ENCODE assay signal across 8 cellular contexts in genomic region chr1:97820470-97821188, GRCh38.
A peak's percentile ranks its signal among the peaks of the same experiment; 100 is the strongest.
DNase-seq lines count a peak whose midpoint lies in the region; ATAC-seq and TF ChIP-seq lines count a peak whose summit lies in the region.

No MANE protein-coding gene starts in this region.

- H3K9me3 Mint-ChIP-seq in naive thymus-derived CD4-positive, alpha-beta T cell, result no peaks in the 10 kb centered on the region
- no peaks in the 10 kb centered on the region for H3K9me3 Mint-ChIP-seq in T-cell

- no peaks in the 10 kb centered on the region for H3K9me3 ChIP-seq in naive thymus-derived CD4-positive, alpha-beta T cell (ENCODE audit: control insufficient read depth in 2 of 3, low read length in 3 of 3)

- POLR2A ChIA-PET in naive thymus-derived CD4-positive, alpha-beta T cell (lab: Charles Lee), result interaction anchor here (0.8 kb wide), 1 partner anchor 100 kb away, joined by 3 read pairs; the partner anchor contains the start of gene DPYD
- POLR2A ChIA-PET in T-cell (lab: Charles Lee), result no interaction called here

- no peaks in the 10 kb centered on the region for H3K27me3 Mint-ChIP-seq in naive thymus-derived CD4-positive, alpha-beta T cell
- H3K27me3 Mint-ChIP-seq in T-cell, result no peaks in the 10 kb centered on the region

- no peak overlapping the region for H3K4me3 ChIP-seq in cardiac fibroblast (replicated peaks in 1 of 2; ENCODE audit: low read depth in 2 of 2, low read length in 2 of 2)
- H3K4me3 ChIP-seq in naive thymus-derived CD4-positive, alpha-beta T cell (ENCODE audit: low read length), result no peak overlapping the region

- H3K27ac Mint-ChIP-seq in naive thymus-derived CD4-positive, alpha-beta T cell, result no peak overlapping the region
- H3K27ac Mint-ChIP-seq in T-cell, result no peak overlapping the region

- DNase-seq in ELR (ENCODE audit: low read depth), result peak; percentile 54
- peak; percentile 40 for DNase-seq in NCI-H1694 treated with DMSO at 0.1 percent for 48 hours (lab: John Stamatoyannopoulos, UW)
- DNase-seq in cardiac fibroblast (ENCODE audit: low read depth in 2 of 2), result peak; percentile 60 to 71
- DNase-seq in naive thymus-derived CD4-positive, alpha-beta T cell, result peak in 1 of 9 donors; percentile 7
- no peak for DNase-seq in T-cell
- no peak for DNase-seq in C1 segment of cervical spinal cord (lab: John Stamatoyannopoulos, UW)

- CTCF ChIA-PET in naive thymus-derived CD4-positive, alpha-beta T cell (lab: Charles Lee), result interaction anchor here (0.7 kb wide), 1 partner anchor 174 kb away, joined by 6 read pairs; no protein-coding TSS in a partner anchor
- CTCF ChIA-PET in T-cell (lab: Charles Lee), result interaction anchor here (0.5 to 1.0 kb wide), 4 partner anchors 159 to 1663 kb away, joined by 3 read pairs; no protein-coding TSS in a partner anchor

- peaks cover 0 to 16% (median 0%) of the 10 kb centered on the region in 5 donors for H3K36me3 Mint-ChIP-seq in naive thymus-derived CD4-positive, alpha-beta T cell
- H3K36me3 Mint-ChIP-seq in T-cell, result peaks cover 8% of the 10 kb centered on the region

- no peak overlapping the region for H3K27ac ChIP-seq in naive thymus-derived CD4-positive, alpha-beta T cell (ENCODE audit: low read depth, low read length)

- intact Hi-C loops in naive thymus-derived CD4-positive, alpha-beta T cell (cut with micrococcal nuclease), result loop anchor here (1.0 to 5.0 kb wide), 3 partner anchors 232 to 854 kb away; no protein-coding TSS in a partner anchor

- ATAC-seq in GM21619 (IDR thresholded peaks at IDR 0.05; ENCODE audit: unreplicated experiment), result peak; percentile 60
- ATAC-seq in naive thymus-derived CD4-positive, alpha-beta T cell, result peak; percentile 32
- ATAC-seq in T-cell (replicated peaks in 1 of 4), result no peak
- ATAC-seq in HG02970 (IDR thresholded peaks at IDR 0.05; ENCODE audit: low FRiP score, unreplicated experiment), result no peak

- H3K36me3 ChIP-seq in naive thymus-derived CD4-positive, alpha-beta T cell (ENCODE audit: control insufficient read depth in 2 of 3, insufficient read depth in 3 of 3, low read length in 3 of 3), result no peaks in the 10 kb centered on the region

- no peak overlapping the region for H3K4me3 Mint-ChIP-seq in naive thymus-derived CD4-positive, alpha-beta T cell
- no peak overlapping the region for H3K4me3 Mint-ChIP-seq in T-cell

- no peaks in the 10 kb centered on the region for H3K4me1 ChIP-seq in naive thymus-derived CD4-positive, alpha-beta T cell (ENCODE audit: control insufficient read depth in 2 of 2, insufficient read depth in 2 of 2, low read length in 2 of 2)

- H3K4me1 Mint-ChIP-seq in naive thymus-derived CD4-positive, alpha-beta T cell, result peaks cover 0 to 9% (median 1%) of the 10 kb centered on the region in 7 donors
- H3K4me1 Mint-ChIP-seq in T-cell, result peaks cover 2 to 8% (median 2%) of the 10 kb centered on the region in 3 donors

- no peaks in the 10 kb centered on the region for H3K27me3 ChIP-seq in naive thymus-derived CD4-positive, alpha-beta T cell (ENCODE audit: control insufficient read depth in 2 of 2, insufficient read depth in 2 of 2, low read length in 2 of 2)

- TF ChIP-seq CTCF in cardiac fibroblast (IDR thresholded peaks at IDR 0.05; ENCODE audit: low read depth, low read length), result peak; percentile 46

Comparison
In these comparisons a context has a peak if more than half of its experiments do, and no peak if none do; other contexts are left out.
1. DNase-seq: peak in ELR (single experiment), NCI-H1694 treated with DMSO at 0.1 percent for 48 hours (single experiment) and cardiac fibroblast (2 of 2); none in T-cell (0 of 34) and C1 segment of cervical spinal cord (0 of 14).
2. ATAC-seq: peak in GM21619 (single experiment) and naive thymus-derived CD4-positive, alpha-beta T cell (single experiment); none in T-cell (0 of 4) and HG02970 (single experiment).